ENCODE assay signal across 8 cellular contexts in the genomic region with DNA sequence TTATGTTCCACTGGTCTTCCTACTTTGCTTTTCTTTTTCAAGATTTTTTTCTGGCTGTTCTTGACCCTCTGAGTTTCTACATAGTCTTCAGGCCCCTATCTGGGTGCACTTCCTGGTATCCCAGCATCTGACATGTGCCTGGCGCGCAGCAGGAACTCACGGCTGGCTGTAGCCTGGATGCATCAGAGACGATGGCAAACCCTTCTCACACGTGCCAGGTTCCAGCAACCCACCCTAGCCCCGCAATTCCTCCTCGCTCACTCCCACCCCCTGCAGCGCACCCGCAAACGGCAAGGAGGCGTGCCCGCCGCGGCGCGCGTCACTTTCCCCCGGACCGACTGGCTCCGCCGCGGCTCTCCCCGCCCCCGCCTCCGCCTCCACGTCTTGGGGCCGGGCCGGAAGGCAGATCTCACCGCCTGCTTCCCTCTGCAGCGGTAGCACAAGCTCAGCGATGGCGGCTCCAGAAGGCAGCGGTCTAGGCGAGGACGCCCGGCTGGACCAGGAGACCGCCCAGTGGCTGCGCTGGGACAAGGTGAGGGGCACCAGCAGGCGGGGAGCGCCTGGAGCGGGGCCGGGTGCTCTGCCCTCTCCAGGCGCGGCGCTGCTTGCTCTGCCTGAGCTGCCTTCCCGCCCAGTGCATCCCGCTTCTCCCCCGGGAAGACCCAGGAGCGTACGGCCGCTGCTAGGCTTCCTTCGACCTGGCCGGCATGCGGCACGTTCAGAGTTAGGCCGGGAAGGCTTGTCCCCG. TPM values are rescaled to one million over a fixed set of nuclear protein-coding genes. Genes with fewer than 3 reads are reported as not detected.
DNase-seq lines count a peak whose midpoint lies in the region; ATAC-seq and TF ChIP-seq lines count a peak whose summit lies in the region.

A gene (plus strand): TSS at position 405 of the 748 bp plus-strand sequence. CDS start 47 bp downstream, at position 452.

- no peaks in the 10 kb centered on the region for H3K9me2 ChIP-seq in Karpas-422 (replicated peaks; ENCODE audit: insufficient read depth, low read length)

- H3K4me2 ChIP-seq in Karpas-422 (ENCODE audit: low read depth, low read length, poor library complexity, severe bottlenecking): peak within 1 kb of the TSS; percentile 96

- H3K4me3 ChIP-seq in Karpas-422 (ENCODE audit: low read length) (peak within 1 kb of the TSS; percentile 92), fibroblast of villous mesenchyme (ENCODE audit: low read depth, low read length) (peak within 1 kb of the TSS; percentile 76)

- ATAC-seq in GM21825 (IDR thresholded peaks at IDR 0.05; ENCODE audit: unreplicated experiment): peak; percentile 97

- peak within 1 kb of the TSS; percentile 68 for H2AFZ ChIP-seq in Karpas-422 (ENCODE audit: low read length)

- H3K4me3 Mint-ChIP-seq in neural crest cell: peak within 1 kb of the TSS; percentile 88

- H3K36me3 ChIP-seq in Karpas-422 (ENCODE audit: insufficient read depth, low read length): peaks cover 19% of the 10 kb centered on the region

- DNase-seq in EL (peak; percentile 90), Karpas-422 (peak; percentile 96), RPMI8226 (peak; percentile 86), fibroblast of villous mesenchyme (ENCODE audit: low read depth) (peak; percentile 73), neural crest cell (ENCODE audit: low read depth, low spot score) (peak; percentile 69), stromal cell of bone marrow (ENCODE audit: low read depth) (peak; percentile 48)
- DNase-seq in activated effector memory CD4-positive, alpha-beta T cell treated with Interleukin-2 at 50 U/mL for 16 hours: peak; percentile 85

- no peaks in the 10 kb centered on the region for H3K9me3 ChIP-seq in Karpas-422 (ENCODE audit: low read length)

- H3K4me1 ChIP-seq in Karpas-422 (ENCODE audit: low read length): peaks cover 22% of the 10 kb centered on the region

- H3K79me2 ChIP-seq in Karpas-422 (ENCODE audit: low read length): peaks cover 40% of the 10 kb centered on the region

- H4K20me1 ChIP-seq in Karpas-422 (ENCODE audit: insufficient read depth, low read depth, low read length): no peaks in the 10 kb centered on the region

- peaks cover 6% of the 10 kb centered on the region for H3K36me3 Mint-ChIP-seq in neural crest cell (ENCODE audit: low read depth)

- peak within 1 kb of the TSS; percentile 52 for H3K27ac Mint-ChIP-seq in neural crest cell (ENCODE audit: unreplicated experiment)

- H3K9ac ChIP-seq in Karpas-422 (ENCODE audit: low read length): peak within 1 kb of the TSS; percentile 94

- peaks cover 9% of the 10 kb centered on the region for H3K27me3 Mint-ChIP-seq in neural crest cell (ENCODE audit: low read depth)

- H3K27ac ChIP-seq in Karpas-422 (ENCODE audit: low read length): 0 out of 2 replicates have a peak within 1 kb of the TSS, but pooled peaks have one; percentile 10

- no peaks in the 10 kb centered on the region for H3K27me3 ChIP-seq in Karpas-422 (ENCODE audit: low read length)

- no peak for TF ChIP-seq CTCF in fibroblast of villous mesenchyme (IDR thresholded peaks at IDR 0.05; ENCODE audit: insufficient read depth, low read depth, low read length)
- TF ChIP-seq CTCF in neural crest cell (conservative IDR thresholded peaks at IDR 0.05): no peak

- no peaks in the 10 kb centered on the region for H3K9me3 Mint-ChIP-seq in neural crest cell

- H3K4me1 Mint-ChIP-seq in neural crest cell: peaks cover 29% of the 10 kb centered on the region

RNA-seq across cellular contexts. Expression of the gene that starts here (rescaled TPM):
- 30.4 and 40.3 TPM in 2 replicates for total RNA-seq in Karpas-422 (2014; rRNA removed; shearing (Covaris generic); ENCODE audit: low replicate concordance)
- total RNA-seq in fibroblast of villous mesenchyme (25.9 and 28.7 TPM in 2 replicates), neural crest cell (28.5 and 28.7 TPM in 2 replicates)

Comparison
In these comparisons a context has a peak if more than half of its experiments do, and no peak if none do; other contexts are left out.
1. Peak in every context shown above with its lines: DNase-seq, ATAC-seq, H3K4me3 ChIP-seq and H3K27ac ChIP-seq.